10 cellular contexts compared by ENCODE assay signal in the genomic region with DNA sequence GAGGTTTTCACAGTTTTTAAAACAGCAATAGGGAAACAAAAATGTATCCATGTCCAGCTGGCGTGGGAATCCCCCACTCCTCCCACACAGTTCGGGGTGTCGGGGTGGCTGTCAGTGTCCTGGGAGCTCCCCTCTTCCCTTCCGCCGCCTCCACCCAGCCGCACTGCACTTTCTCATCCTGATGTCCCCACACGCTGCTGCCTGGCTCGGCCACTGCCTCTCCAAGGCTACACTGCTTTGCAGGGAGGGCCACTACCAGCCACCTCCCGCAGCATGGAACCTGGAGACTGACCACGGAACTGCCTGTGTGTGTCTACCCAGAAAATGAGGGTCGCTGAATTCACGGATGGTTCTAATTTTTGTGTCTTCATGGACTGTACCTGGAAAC.
"Had no signal": no experiment of that assay in that cellular context is flagged by ENCODE, and none has a peak within 500 bp of the region (broad histone marks: within the 10 kb centered on the region; RNA-seq: fewer than 3 reads in every experiment).

No MANE protein-coding gene starts in this region.

- ATAC-seq: activated CD8-positive, alpha-beta memory T cell treated with anti-CD3 and anti-CD28 coated beads, Interleukin-2, amount 10 ng/mL, durations not matched to agents 7 days and 5 days; activated T-cell treated with anti-CD3 and anti-CD28 coated beads, Interleukin-2, amount 50 U/mL, for 4 hours; left lobe of liver; upper lobe of right lung had no signal

- H3K36me3 ChIP-seq: ovary, upper lobe of right lung had no signal

- H3K9me3 ChIP-seq: ovary, upper lobe of right lung had no signal

- H3K27ac ChIP-seq: ovary, upper lobe of right lung had no signal

- H3K4me3 ChIP-seq: ovary, upper lobe of right lung had no signal

- H3K4me1 ChIP-seq: upper lobe of right lung had no signal

- DNase-seq: activated B cell treated with CpG ODN at 0.5 μM for 24 hours; activated CD4-positive, alpha-beta T cell treated with anti-CD3 and anti-CD28 coated beads, Interleukin-2, amount 50 U/mL, for 1 hour; activated CD8-positive, alpha-beta memory T cell treated with anti-CD3 and anti-CD28 coated beads, Interleukin-2, amount 10 ng/mL, durations not matched to agents 7 days and 5 days; activated gamma-delta T cell; activated T-cell treated with anti-CD3 and anti-CD28 coated beads, Interleukin-2, amount 50 U/mL, for 4 hours; mesenchymal stem cell; SHP77 treated with DMSO at 0.1 percent for 48 hours; upper lobe of right lung had no signal

- H3K27me3 ChIP-seq: ovary had no signal
